1 cellular context compared by ENCODE assay signal in the genomic region with DNA sequence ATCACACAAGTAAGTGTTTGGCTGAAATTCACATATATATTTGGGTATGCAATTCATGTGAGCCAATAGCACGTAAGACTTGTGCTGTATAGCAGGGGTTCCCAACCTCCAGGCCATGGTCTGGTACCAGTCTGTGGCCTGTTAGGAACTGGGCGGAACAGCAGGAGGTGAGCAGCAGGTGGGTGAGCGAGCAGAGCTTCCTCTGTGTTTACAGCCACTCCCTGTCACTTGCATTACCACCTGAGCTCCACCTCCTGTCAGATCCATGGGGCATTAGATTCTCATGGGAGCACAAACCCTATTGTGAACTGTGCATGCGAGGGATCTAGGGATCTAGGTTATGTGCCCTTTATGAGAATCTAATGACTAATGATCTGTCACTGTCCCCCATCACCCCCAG.
TF ChIP-seq lines count a peak whose summit lies in the region.

No MANE protein-coding gene starts in this region.

TF ChIP-seq in HCT116, 20 proteins besides CTCF, POLR2A, EP300 and RAD21 (continued from another document):
- TF ChIP-seq, protein P1, sequence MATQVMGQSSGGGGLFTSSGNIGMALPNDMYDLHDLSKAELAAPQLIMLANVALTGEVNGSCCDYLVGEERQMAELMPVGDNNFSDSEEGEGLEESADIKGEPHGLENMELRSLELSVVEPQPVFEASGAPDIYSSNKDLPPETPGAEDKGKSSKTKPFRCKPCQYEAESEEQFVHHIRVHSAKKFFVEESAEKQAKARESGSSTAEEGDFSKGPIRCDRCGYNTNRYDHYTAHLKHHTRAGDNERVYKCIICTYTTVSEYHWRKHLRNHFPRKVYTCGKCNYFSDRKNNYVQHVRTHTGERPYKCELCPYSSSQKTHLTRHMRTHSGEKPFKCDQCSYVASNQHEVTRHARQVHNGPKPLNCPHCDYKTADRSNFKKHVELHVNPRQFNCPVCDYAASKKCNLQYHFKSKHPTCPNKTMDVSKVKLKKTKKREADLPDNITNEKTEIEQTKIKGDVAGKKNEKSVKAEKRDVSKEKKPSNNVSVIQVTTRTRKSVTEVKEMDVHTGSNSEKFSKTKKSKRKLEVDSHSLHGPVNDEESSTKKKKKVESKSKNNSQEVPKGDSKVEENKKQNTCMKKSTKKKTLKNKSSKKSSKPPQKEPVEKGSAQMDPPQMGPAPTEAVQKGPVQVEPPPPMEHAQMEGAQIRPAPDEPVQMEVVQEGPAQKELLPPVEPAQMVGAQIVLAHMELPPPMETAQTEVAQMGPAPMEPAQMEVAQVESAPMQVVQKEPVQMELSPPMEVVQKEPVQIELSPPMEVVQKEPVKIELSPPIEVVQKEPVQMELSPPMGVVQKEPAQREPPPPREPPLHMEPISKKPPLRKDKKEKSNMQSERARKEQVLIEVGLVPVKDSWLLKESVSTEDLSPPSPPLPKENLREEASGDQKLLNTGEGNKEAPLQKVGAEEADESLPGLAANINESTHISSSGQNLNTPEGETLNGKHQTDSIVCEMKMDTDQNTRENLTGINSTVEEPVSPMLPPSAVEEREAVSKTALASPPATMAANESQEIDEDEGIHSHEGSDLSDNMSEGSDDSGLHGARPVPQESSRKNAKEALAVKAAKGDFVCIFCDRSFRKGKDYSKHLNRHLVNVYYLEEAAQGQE (IDR thresholded peaks at IDR 0.05; ENCODE audit: low read depth): no peak
- TF ChIP-seq, protein P2, sequence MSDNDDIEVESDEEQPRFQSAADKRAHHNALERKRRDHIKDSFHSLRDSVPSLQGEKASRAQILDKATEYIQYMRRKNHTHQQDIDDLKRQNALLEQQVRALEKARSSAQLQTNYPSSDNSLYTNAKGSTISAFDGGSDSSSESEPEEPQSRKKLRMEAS (IDR thresholded peaks at IDR 0.05): no peak
- TF ChIP-seq YY1 (IDR thresholded peaks at IDR 0.05; ENCODE audit: extremely low read depth, insufficient replicate concordance, low read depth, low read length) (no peak), SIN3A (IDR thresholded peaks at IDR 0.05; ENCODE audit: low read depth) (no peak)
